Comparison of ENCODE assay signal across 8 cellular contexts in the genomic region with DNA sequence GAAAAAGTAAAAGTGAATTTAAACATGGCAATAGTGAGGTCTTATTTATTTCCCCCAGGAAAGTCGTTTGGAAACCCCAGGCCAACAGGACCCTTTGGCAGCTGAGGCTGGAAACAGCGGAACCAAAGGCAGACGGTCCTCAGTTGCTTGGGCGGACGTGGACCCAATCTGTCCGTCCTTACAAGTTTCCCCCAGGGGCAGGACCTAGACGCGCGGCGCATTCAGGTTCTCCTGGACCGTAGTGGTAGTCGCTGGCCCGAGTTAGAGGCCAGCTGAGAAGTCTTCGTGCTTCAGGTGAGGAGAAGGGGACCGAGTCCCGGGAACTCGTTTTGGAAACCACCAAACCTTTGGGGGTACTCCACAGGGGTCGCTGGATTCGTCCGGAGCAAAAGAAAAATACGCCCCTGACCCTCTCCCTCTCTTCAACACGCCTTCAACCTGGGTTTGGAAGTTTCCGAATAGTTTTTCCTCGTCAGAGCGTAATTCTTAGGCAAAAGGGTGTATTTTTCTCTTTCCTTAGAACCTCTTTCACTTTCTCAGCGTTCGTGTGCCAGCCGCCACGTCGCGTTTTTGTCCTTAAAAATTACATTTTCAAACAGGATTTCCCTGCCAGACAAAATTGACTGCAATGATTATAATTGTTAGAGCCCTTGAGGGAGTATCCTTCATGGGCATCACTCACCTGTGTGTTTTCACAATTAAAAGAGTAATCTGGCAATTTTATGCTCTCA. TPM values are rescaled to one million over a fixed set of nuclear protein-coding genes. Genes with fewer than 3 reads are reported as not detected.
A peak's percentile ranks its signal among the peaks of the same experiment; 100 is the strongest.
DNase-seq lines count a peak whose midpoint lies in the region; ATAC-seq and TF ChIP-seq lines count a peak whose summit lies in the region.

No MANE protein-coding gene starts in this region.

- no peaks in the 10 kb centered on the region for H3K9me3 ChIP-seq in BE2C
- no peaks in the 10 kb centered on the region for H3K9me3 ChIP-seq in ectodermal cell (ENCODE audit: control insufficient read depth, low read length)
- H3K9me3 ChIP-seq in lung (ENCODE audit: control insufficient read depth in 2 of 2, insufficient read depth in 1 of 2, low read length in 1 of 2) = no peaks in the 10 kb centered on the region

- CTCF ChIA-PET in activated CD4-positive, alpha-beta memory T cell treated with anti-CD3 and anti-CD28 coated beads for 36 hours (lab: Charles Lee) = no interaction called here

- H3K27ac ChIP-seq in ectodermal cell (ENCODE audit: insufficient read depth, low read depth, low read length, poor library complexity, severe bottlenecking) = peak overlapping the region; percentile 18
- H3K27ac ChIP-seq in lung (ENCODE audit: low read depth in 1 of 2, low read length in 1 of 2) = peak overlapping the region; percentile 59 to 96

- WGBS in ectodermal cell, 2 experiments = 0 to 1% methylated on average over 25 to 31 of the region's 31 CpGs
- WGBS in lung, 2 donors = 0% methylated on average over 31 of the region's 31 CpGs

- H3K4me3 Mint-ChIP-seq in activated CD4-positive, alpha-beta memory T cell treated with anti-CD3 and anti-CD28 coated beads for 36 hours = peak overlapping the region; percentile 99

- H3K27me3 ChIP-seq in BE2C (no peaks in the 10 kb centered on the region), ectodermal cell (ENCODE audit: control insufficient read depth, insufficient read depth, low read length, poor library complexity, severe bottlenecking) (no peaks in the 10 kb centered on the region), lung (ENCODE audit: control insufficient read depth, insufficient read depth) (no peaks in the 10 kb centered on the region)

- DNase-seq in BE2C (peak; percentile 60), NCI-H69 (lab: John Stamatoyannopoulos, UW) (peak; percentile 91), lung (ENCODE audit: low spot score) (peak; percentile 70)
- peak; percentile 67 for DNase-seq in activated CD4-positive, alpha-beta memory T cell treated with anti-CD3 and anti-CD28 coated beads for 36 hours
- peak in 2 of 3 donors; percentile 16 to 38 for DNase-seq in stimulated activated CD4-positive, alpha-beta T cell treated with anti-CD3 and anti-CD28 coated beads, TNF-alpha, amount 100 ng/mL, for 1 hour (ENCODE audit: low read depth in 3 of 3, low spot score in 1 of 3)

- H3K27me3 Mint-ChIP-seq in activated CD4-positive, alpha-beta memory T cell treated with anti-CD3 and anti-CD28 coated beads for 36 hours = peaks cover 1% of the 10 kb centered on the region

- H3K4me3 ChIP-seq in BE2C (ENCODE audit: low read depth, low read length) (peak overlapping the region; percentile 69), ectodermal cell (ENCODE audit: insufficient read depth, low read depth, low read length) (peak overlapping the region; percentile 61), lung (peak overlapping the region; percentile 86)

- peak overlapping the region; percentile 84 for H3K27ac Mint-ChIP-seq in activated CD4-positive, alpha-beta memory T cell treated with anti-CD3 and anti-CD28 coated beads for 36 hours

- peaks cover 16% of the 10 kb centered on the region for H3K36me3 Mint-ChIP-seq in activated CD4-positive, alpha-beta memory T cell treated with anti-CD3 and anti-CD28 coated beads for 36 hours

- TF ChIP-seq CTCF in BE2C (IDR thresholded peaks at IDR 0.05; ENCODE audit: low read depth, low read length) = no peak
- TF ChIP-seq CTCF in lung (IDR thresholded peaks at IDR 0.05; ENCODE audit: control extremely low read depth, extremely low read depth) = no peak

- H3K36me3 ChIP-seq in BE2C (no peaks in the 10 kb centered on the region), ectodermal cell (ENCODE audit: control insufficient read depth, insufficient read depth, low read length) (no peaks in the 10 kb centered on the region), lung (ENCODE audit: control insufficient read depth in 2 of 2, insufficient read depth in 2 of 2, low read length in 2 of 2) (peaks cover 0 to 6% of the 10 kb centered on the region in 2 donors)

- peaks cover 44% of the 10 kb centered on the region for H3K4me1 Mint-ChIP-seq in activated CD4-positive, alpha-beta memory T cell treated with anti-CD3 and anti-CD28 coated beads for 36 hours (ENCODE audit: low read depth)

- H3K4me1 ChIP-seq in BE2C = no peaks in the 10 kb centered on the region
- H3K4me1 ChIP-seq in ectodermal cell (ENCODE audit: control insufficient read depth, insufficient read depth, low read length) = peaks cover 10% of the 10 kb centered on the region
- H3K4me1 ChIP-seq in lung (ENCODE audit: control insufficient read depth in 2 of 2, insufficient read depth in 2 of 2, low read length in 2 of 2) = peaks cover 0 to 9% of the 10 kb centered on the region in 2 donors

- POLR2A ChIA-PET in activated CD4-positive, alpha-beta memory T cell treated with anti-CD3 and anti-CD28 coated beads for 36 hours (lab: Charles Lee) = no interaction called here

- intact Hi-C loops in activated CD4-positive, alpha-beta memory T cell treated with anti-CD3 and anti-CD28 coated beads for 36 hours (cut with micrococcal nuclease) = no loop called here

- no peaks in the 10 kb centered on the region for H3K9me3 Mint-ChIP-seq in activated CD4-positive, alpha-beta memory T cell treated with anti-CD3 and anti-CD28 coated beads for 36 hours

- ATAC-seq in GM19035 (IDR thresholded peaks at IDR 0.05; ENCODE audit: unreplicated experiment) (peak; percentile 40), HG03378 (IDR thresholded peaks at IDR 0.05; ENCODE audit: unreplicated experiment) (peak; percentile 32), lung (ENCODE audit: insufficient read depth, low FRiP score) (peak; percentile 36)

RNA-seq across cellular contexts. Expression of a gene that starts 2.1 kb away (rescaled TPM):
- 5.0 TPM for polyA plus RNA-seq in BE2C (2012; ENCODE audit: insufficient read depth, insufficient read length, low read depth)
- total RNA-seq in activated CD4-positive, alpha-beta memory T cell treated with anti-CD3 and anti-CD28 coated beads for 36 hours = 10 to 100 TPM; 18.0 to 19.7 TPM
- 16.2 TPM for polyA plus RNA-seq in ectodermal cell (2013, experiment 1 of 4)
- polyA plus RNA-seq in ectodermal cell (2013, experiment 2 of 4) = 14.0 TPM
- 12.9 TPM for polyA plus RNA-seq in ectodermal cell (2013, experiment 3 of 4)
- polyA plus RNA-seq in ectodermal cell (2013, experiment 4 of 4) = 14.8 TPM
- total RNA-seq in lung = 10 to 100 TPM; 12.8 to 36.3 TPM
- polyA plus RNA-seq in lung = 1 to 10 TPM; 3.4 to 5.3 TPM

RNA-seq across cellular contexts. Expression of a gene that starts 2.3 kb away (rescaled TPM):
- 1.6 TPM for polyA plus RNA-seq in BE2C (2012; ENCODE audit: insufficient read depth, insufficient read length, low read depth)
- 10 to 100 TPM; 26.4 to 27.3 TPM for total RNA-seq in activated CD4-positive, alpha-beta memory T cell treated with anti-CD3 and anti-CD28 coated beads for 36 hours
- 27.0 TPM for polyA plus RNA-seq in ectodermal cell (2013, experiment 1 of 4)
- polyA plus RNA-seq in ectodermal cell (2013, experiment 2 of 4) = 23.0 TPM
- polyA plus RNA-seq in ectodermal cell (2013, experiment 3 of 4) = 27.3 TPM
- 26.3 TPM for polyA plus RNA-seq in ectodermal cell (2013, experiment 4 of 4)
- total RNA-seq in lung = 1 to 10 TPM; 1.7 to 7.5 TPM
- under 1 TPM; 0.78 to 0.91 TPM for polyA plus RNA-seq in lung

Comparison
In these comparisons a context has a peak if more than half of its experiments do, and no peak if none do; other contexts are left out.
1. Peak in every context shown above with its lines: DNase-seq, ATAC-seq, H3K4me3 ChIP-seq and H3K27ac ChIP-seq.
2. DNase-seq: peak in every context shown above with its lines; median percentile 91 in NCI-H69; 70 in lung; 67 in activated CD4-positive, alpha-beta memory T cell treated with anti-CD3 and anti-CD28 coated beads for 36 hours; 60 in BE2C; 27 in stimulated activated CD4-positive, alpha-beta T cell treated with anti-CD3 and anti-CD28 coated beads, TNF-alpha, amount 100 ng/mL, for 1 hour.